ENCODE assay signal across 7 cellular contexts in the genomic region with DNA sequence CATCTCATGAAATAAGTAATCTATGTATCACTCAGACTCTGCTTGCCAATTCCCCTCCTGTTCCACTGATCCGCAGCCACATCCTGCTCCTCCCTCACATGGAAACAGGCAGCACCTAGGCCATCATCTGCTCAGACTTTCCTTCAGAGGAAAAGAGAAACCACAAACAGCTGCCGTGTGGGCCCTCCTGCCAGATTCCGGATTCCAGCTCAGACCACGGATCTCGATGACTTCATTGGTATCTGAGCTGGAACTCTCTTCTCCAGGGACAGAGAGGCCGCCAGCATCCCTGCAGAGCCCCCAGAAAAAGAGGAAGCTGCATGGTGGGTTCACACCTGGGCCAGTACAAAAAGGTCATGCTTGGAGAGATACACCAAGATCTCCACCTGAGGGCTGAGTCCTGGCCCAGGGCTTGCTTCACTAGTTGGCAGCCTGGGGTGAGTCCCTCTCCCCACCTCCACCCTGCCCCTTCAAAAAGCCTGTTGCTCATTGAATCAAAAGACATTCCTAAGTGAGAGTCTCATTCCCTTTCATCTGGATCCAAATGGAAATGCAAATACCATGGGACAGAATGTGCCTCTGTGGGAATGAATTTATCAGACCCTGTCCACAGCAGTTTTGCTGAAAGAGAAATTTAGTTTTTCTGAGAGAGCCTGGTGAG. TPM values are rescaled to one million over a fixed set of nuclear protein-coding genes. Genes with fewer than 3 reads are reported as not detected.
DNase-seq lines count a peak whose midpoint lies in the region; ATAC-seq and TF ChIP-seq lines count a peak whose summit lies in the region.

No MANE protein-coding gene starts in this region.

- no TSS peak for BruUV-seq in Caco-2 (replicated peaks; lab: Mats Ljungman, UMichigan)

- peak overlapping the region; percentile 11 for H3K27ac Mint-ChIP-seq in activated naive CD8-positive, alpha-beta T cell treated with anti-CD3 and anti-CD28 coated beads for 36 hours
- no peak overlapping the region for H3K27ac Mint-ChIP-seq in Caco-2 (ENCODE audit: unreplicated experiment)

- peaks cover 13% of the 10 kb centered on the region for H3K27me3 Mint-ChIP-seq in activated naive CD8-positive, alpha-beta T cell treated with anti-CD3 and anti-CD28 coated beads for 36 hours
- H3K27me3 Mint-ChIP-seq in Caco-2 (ENCODE audit: insufficient read depth, unreplicated experiment): peaks cover 25% of the 10 kb centered on the region

- peaks cover 26% of the 10 kb centered on the region for H3K4me1 Mint-ChIP-seq in activated naive CD8-positive, alpha-beta T cell treated with anti-CD3 and anti-CD28 coated beads for 36 hours
- H3K4me1 Mint-ChIP-seq in Caco-2 (ENCODE audit: low read depth, unreplicated experiment): no peaks in the 10 kb centered on the region

- no peaks in the 10 kb centered on the region for H3K9me3 ChIP-seq in muscle layer of duodenum (ENCODE audit: control insufficient read depth in 1 of 2, low read length in 2 of 2)
- H3K9me3 ChIP-seq in Caco-2: no peaks in the 10 kb centered on the region

- ATAC-seq in GM19397 (IDR thresholded peaks at IDR 0.05; ENCODE audit: unreplicated experiment): peak; percentile 42
- ATAC-seq in activated CD4-positive, CD25-positive, alpha-beta regulatory T cell treated with anti-CD3 and anti-CD28 coated beads, Interleukin-2, amount 50 U/mL, for 24 hours: no peak

- no peaks in the 10 kb centered on the region for H3K36me3 ChIP-seq in muscle layer of duodenum (ENCODE audit: control insufficient read depth in 1 of 2, insufficient read depth in 2 of 2, low read length in 2 of 2)
- no peaks in the 10 kb centered on the region for H3K36me3 ChIP-seq in Caco-2 (ENCODE audit: control insufficient read depth, insufficient read depth, low read length)

- intact Hi-C loops in Caco-2 (cut with micrococcal nuclease; ENCODE audit: unreplicated experiment): no loop called here

- CTCF ChIA-PET in Caco-2 (lab: Charles Lee): no interaction called here

- POLR2A ChIA-PET in Caco-2 (lab: Charles Lee): interaction anchor here (0.6 kb wide), 1 partner anchor 401 kb away, joined by 6 read pairs; no protein-coding TSS in a partner anchor

- no peaks in the 10 kb centered on the region for H3K36me3 Mint-ChIP-seq in activated naive CD8-positive, alpha-beta T cell treated with anti-CD3 and anti-CD28 coated beads for 36 hours
- no peaks in the 10 kb centered on the region for H3K36me3 Mint-ChIP-seq in Caco-2 (ENCODE audit: insufficient read depth, unreplicated experiment)

- H3K9me3 Mint-ChIP-seq in activated naive CD8-positive, alpha-beta T cell treated with anti-CD3 and anti-CD28 coated beads for 36 hours: no peaks in the 10 kb centered on the region
- no peaks in the 10 kb centered on the region for H3K9me3 Mint-ChIP-seq in Caco-2 (ENCODE audit: unreplicated experiment)

- H3K4me1 ChIP-seq in muscle layer of duodenum (ENCODE audit: control insufficient read depth in 1 of 2, insufficient read depth in 2 of 2, low read length in 2 of 2): peaks cover 0 to 9% of the 10 kb centered on the region in 2 donors
- H3K4me1 ChIP-seq in Caco-2: no peaks in the 10 kb centered on the region

- DNase-seq in NCI-H2107 (lab: John Stamatoyannopoulos, UW) (peak; percentile 44), Caco-2 (no peak), amygdala (lab: John Stamatoyannopoulos, UW) (no peak)
- DNase-seq in activated naive CD8-positive, alpha-beta T cell treated with anti-CD3 and anti-CD28 coated beads for 36 hours: peak; percentile 56

- no peak for TF ChIP-seq CTCF in Caco-2 (IDR thresholded peaks at IDR 0.05; ENCODE audit: insufficient read depth in 1 of 2, low read depth in 1 of 2, low read length in 1 of 2, severe bottlenecking in 1 of 2, unreplicated experiment in 1 of 2)

- no peak overlapping the region for H3K4me3 ChIP-seq in muscle layer of duodenum (ENCODE audit: low read depth in 1 of 2, low read length in 2 of 2)
- H3K4me3 ChIP-seq in Caco-2 (ENCODE audit: low read depth, low read length): no peak overlapping the region

- H3K27me3 ChIP-seq in muscle layer of duodenum (ENCODE audit: low read depth, low read length): no peaks in the 10 kb centered on the region
- H3K27me3 ChIP-seq in Caco-2 (replicated peaks; ENCODE audit: control insufficient read depth, insufficient read depth, low read length): no peaks in the 10 kb centered on the region

- peak overlapping the region; percentile 57 for H3K27ac ChIP-seq in muscle layer of duodenum (ENCODE audit: low read length)

- H3K4me3 Mint-ChIP-seq in activated naive CD8-positive, alpha-beta T cell treated with anti-CD3 and anti-CD28 coated beads for 36 hours: no peak overlapping the region
- no peak overlapping the region for H3K4me3 Mint-ChIP-seq in Caco-2 (ENCODE audit: unreplicated experiment)

RNA-seq across cellular contexts. Expression of gene HOXB1, which starts 47.2 kb away (rescaled TPM):
- total RNA-seq in activated naive CD8-positive, alpha-beta T cell treated with anti-CD3 and anti-CD28 coated beads for 36 hours: not detected
- not detected in 2 replicates for total RNA-seq in Caco-2 (2022)

RNA-seq across cellular contexts. Expression of gene SKAP1, which starts 53.6 kb away (rescaled TPM):
- 10 to 100 TPM; 54.2 to 55.4 TPM for total RNA-seq in activated naive CD8-positive, alpha-beta T cell treated with anti-CD3 and anti-CD28 coated beads for 36 hours
- 0.70 and 1.5 TPM in 2 replicates for total RNA-seq in Caco-2 (2022)

Comparison
In these comparisons a context has a peak if more than half of its experiments do, and no peak if none do; other contexts are left out.
1. DNase-seq: peak in NCI-H2107 (single experiment) and activated naive CD8-positive, alpha-beta T cell treated with anti-CD3 and anti-CD28 coated beads for 36 hours (single experiment); none in Caco-2 (0 of 2) and amygdala (0 of 56).
2. RNA of gene SKAP1, which starts 53.6 kb away (total RNA-seq): 54.2 to 55.4 TPM in activated naive CD8-positive, alpha-beta T cell treated with anti-CD3 and anti-CD28 coated beads for 36 hours; 0.70 to 1.5 TPM in Caco-2; every median in the first group is over 10 times any median in the second.